In genomic region chr6:32174416-32174815, GRCh38 we compare ENCODE assay signal across 13 cellular contexts. TPM values are rescaled to one million over a fixed set of nuclear protein-coding genes. Genes with fewer than 3 reads are reported as not detected.
A peak's percentile ranks its signal among the peaks of the same experiment; 100 is the strongest.
DNase-seq lines count a peak whose midpoint lies in the region; ATAC-seq and TF ChIP-seq lines count a peak whose summit lies in the region.
"Had no signal": no experiment of that assay in that cellular context is flagged by ENCODE, and none has a peak within 500 bp of the region (broad histone marks: within the 10 kb centered on the region; RNA-seq: fewer than 3 reads in every experiment).

No MANE protein-coding gene starts in this region.

- no peak for TF ChIP-seq CTCF in MCF 10A (IDR thresholded peaks at IDR 0.05; ENCODE audit: unreplicated experiment)
- no peak for TF ChIP-seq CTCF in breast epithelium (IDR thresholded peaks at IDR 0.05)
- no peak for TF ChIP-seq CTCF in activated CD8-positive, alpha-beta T cell treated with anti-CD3 and anti-CD28 coated beads for 36 hours (IDR thresholded peaks at IDR 0.05)
- TF ChIP-seq CTCF in glutamatergic neuron (IDR thresholded peaks at IDR 0.05; ENCODE audit: partially characterized antibody, unreplicated experiment), result no peak
- no peak for TF ChIP-seq CTCF in type B pancreatic cell (conservative IDR thresholded peaks at IDR 0.05)

- peaks cover 27% of the 10 kb centered on the region for H3K79me1 ChIP-seq in mesendoderm (ENCODE audit: low read length)

- H2BK5ac ChIP-seq in mesendoderm (ENCODE audit: low read length), result no peak overlapping the region

- H2BK15ac ChIP-seq in mesendoderm (replicated peaks; ENCODE audit: low read depth), result no peak overlapping the region

- CTCF ChIA-PET in MCF 10A (lab: Yijun Ruan, JAX), result no interaction called here
- CTCF ChIA-PET in activated CD8-positive, alpha-beta T cell treated with anti-CD3 and anti-CD28 coated beads for 36 hours (lab: Charles Lee), result no interaction called here

- no peak for ATAC-seq in activated CD8-positive, alpha-beta T cell treated with anti-CD3 and anti-CD28 coated beads for 36 hours
- ATAC-seq in HG03469 (IDR thresholded peaks at IDR 0.05; ENCODE audit: unreplicated experiment) (no peak), GM21723 (IDR thresholded peaks at IDR 0.05; ENCODE audit: unreplicated experiment) (no peak)
- ATAC-seq: mucosa of descending colon had no signal

- H3K9me3 ChIP-seq in breast epithelium, result no peaks in the 10 kb centered on the region
- H3K9me3 ChIP-seq: mucosa of descending colon had no signal

- H3K27ac ChIP-seq in breast epithelium (no peak overlapping the region), mesendoderm (ENCODE audit: low read depth, low read length) (no peak overlapping the region)
- H3K27ac ChIP-seq: coronary artery had no signal

- no peak overlapping the region for H4K8ac ChIP-seq in mesendoderm (ENCODE audit: low read depth, low read length)

- H3K27ac Mint-ChIP-seq in MCF 10A (ENCODE audit: low read depth, unreplicated experiment) (no peak overlapping the region), glutamatergic neuron (ENCODE audit: unreplicated experiment) (peak overlapping the region; percentile 34), type B pancreatic cell (no peak overlapping the region)
- H3K27ac Mint-ChIP-seq in activated CD8-positive, alpha-beta T cell treated with anti-CD3 and anti-CD28 coated beads for 36 hours, result no peak overlapping the region

- no peak overlapping the region for H3K4me3 ChIP-seq in breast epithelium
- H3K4me3 ChIP-seq in mesendoderm (ENCODE audit: low read length), result no peak overlapping the region
- H3K4me3 ChIP-seq: mucosa of descending colon had no signal

- no TSS peak for BruUV-seq in MCF 10A (replicated peaks; lab: Mats Ljungman, UMichigan)

- no peak overlapping the region for H3K56ac ChIP-seq in mesendoderm (ENCODE audit: low read length)

- H3K23ac ChIP-seq in mesendoderm (ENCODE audit: low read length), result no peak overlapping the region

- H3K9ac ChIP-seq in mesendoderm (ENCODE audit: low read length), result no peak overlapping the region

- peak overlapping the region; percentile 79 for H3K4me3 Mint-ChIP-seq in MCF 10A (ENCODE audit: unreplicated experiment)
- H3K4me3 Mint-ChIP-seq in activated CD8-positive, alpha-beta T cell treated with anti-CD3 and anti-CD28 coated beads for 36 hours, result peak overlapping the region; percentile 94
- peak overlapping the region; percentile 94 for H3K4me3 Mint-ChIP-seq in glutamatergic neuron (ENCODE audit: unreplicated experiment)
- peak overlapping the region; percentile 98 for H3K4me3 Mint-ChIP-seq in type B pancreatic cell

- peaks cover 0 to 30% of the 10 kb centered on the region in 2 donors for H3K4me1 ChIP-seq in breast epithelium
- peaks cover 17% of the 10 kb centered on the region for H3K4me1 ChIP-seq in mesendoderm (ENCODE audit: control insufficient read depth, low read depth, low read length)

- no peaks in the 10 kb centered on the region for H3K27me3 ChIP-seq in breast epithelium
- no peaks in the 10 kb centered on the region for H3K27me3 ChIP-seq in mesendoderm (ENCODE audit: insufficient read depth, low read length, poor library complexity)

- H3K9me3 Mint-ChIP-seq in MCF 10A (ENCODE audit: unreplicated experiment) (no peaks in the 10 kb centered on the region), glutamatergic neuron (ENCODE audit: unreplicated experiment) (peaks cover 22% of the 10 kb centered on the region), type B pancreatic cell (no peaks in the 10 kb centered on the region)
- no peaks in the 10 kb centered on the region for H3K9me3 Mint-ChIP-seq in activated CD8-positive, alpha-beta T cell treated with anti-CD3 and anti-CD28 coated beads for 36 hours

- H2AK5ac ChIP-seq in mesendoderm (ENCODE audit: low read length), result no peak overlapping the region

- no peak overlapping the region for H4K5ac ChIP-seq in mesendoderm (ENCODE audit: low read length)

- DNase-seq in MCF 10A (ENCODE audit: unreplicated experiment) (no peak), breast epithelium (ENCODE audit: low spot score in 2 of 2) (no peak), glutamatergic neuron (no peak), type B pancreatic cell (ENCODE audit: extremely low spot score, unreplicated experiment) (no peak), mesendoderm (no peak)
- DNase-seq in activated CD8-positive, alpha-beta T cell treated with anti-CD3 and anti-CD28 coated beads for 36 hours, result no peak
- DNase-seq: mucosa of descending colon; NCI-H187; stimulated activated CD4-positive, alpha-beta T cell treated with anti-CD3 and anti-CD28 coated beads, Interleukin-12 subunit alpha, Interleukin-12 subunit beta, amount 100 ng/mL, for 4 hours; T-helper 9 cell had no signal

- POLR2A ChIA-PET in MCF 10A (lab: Yijun Ruan, JAX), result interaction anchor here (0.6 kb wide), 1 partner anchor 569 kb away, joined by 3 read pairs; no protein-coding TSS in a partner anchor
- POLR2A ChIA-PET in activated CD8-positive, alpha-beta T cell treated with anti-CD3 and anti-CD28 coated beads for 36 hours (lab: Charles Lee), result interaction anchor here (1.5 kb wide), 1 partner anchor 10 kb away, joined by 4 read pairs; the partner anchor contains the start of gene EGFL8

- peaks cover 37% of the 10 kb centered on the region for H3K79me2 ChIP-seq in mesendoderm (ENCODE audit: control insufficient read depth, insufficient read depth, low read length)

- H3K27me3 Mint-ChIP-seq in MCF 10A (ENCODE audit: insufficient read depth, unreplicated experiment) (no peaks in the 10 kb centered on the region), glutamatergic neuron (ENCODE audit: unreplicated experiment) (peaks cover 22% of the 10 kb centered on the region), type B pancreatic cell (no peaks in the 10 kb centered on the region)
- no peaks in the 10 kb centered on the region for H3K27me3 Mint-ChIP-seq in activated CD8-positive, alpha-beta T cell treated with anti-CD3 and anti-CD28 coated beads for 36 hours

- no peak overlapping the region for H3K18ac ChIP-seq in mesendoderm (ENCODE audit: low read length)

- no peaks in the 10 kb centered on the region for H3K36me3 ChIP-seq in breast epithelium
- H3K36me3 ChIP-seq in mesendoderm (ENCODE audit: control insufficient read depth, insufficient read depth, low read length), result peaks cover 2% of the 10 kb centered on the region

- WGBS in mesendoderm (ENCODE audit: extremely low coverage, insufficient coverage, low lambda C conversion rate), result no CpG with 5 or more reads among the region's 1 CpG

- peaks cover 40% of the 10 kb centered on the region for H3K4me1 Mint-ChIP-seq in MCF 10A (ENCODE audit: insufficient read depth, unreplicated experiment)
- peaks cover 50% of the 10 kb centered on the region for H3K4me1 Mint-ChIP-seq in activated CD8-positive, alpha-beta T cell treated with anti-CD3 and anti-CD28 coated beads for 36 hours (ENCODE audit: low read depth)
- H3K4me1 Mint-ChIP-seq in glutamatergic neuron (ENCODE audit: low read depth, unreplicated experiment), result peaks cover 28% of the 10 kb centered on the region
- peaks cover 43% of the 10 kb centered on the region for H3K4me1 Mint-ChIP-seq in type B pancreatic cell (ENCODE audit: unreplicated experiment)

- no peak overlapping the region for H3K4me2 ChIP-seq in mesendoderm (ENCODE audit: low read length)

- intact Hi-C loops in MCF 10A (cut with micrococcal nuclease) (no loop called here), breast epithelium (cut with DNase I; ENCODE audit: low total_unique reads) (no loop called here)
- intact Hi-C loops in activated CD8-positive, alpha-beta T cell treated with anti-CD3 and anti-CD28 coated beads for 36 hours (cut with micrococcal nuclease), result no loop called here

- no peak overlapping the region for H2BK120ac ChIP-seq in mesendoderm (ENCODE audit: low read depth, low read length)

- H3K36me3 Mint-ChIP-seq in MCF 10A (ENCODE audit: insufficient read depth, unreplicated experiment), result peaks cover 31% of the 10 kb centered on the region
- peaks cover 12% of the 10 kb centered on the region for H3K36me3 Mint-ChIP-seq in activated CD8-positive, alpha-beta T cell treated with anti-CD3 and anti-CD28 coated beads for 36 hours (ENCODE audit: low read depth)
- peaks cover 11% of the 10 kb centered on the region for H3K36me3 Mint-ChIP-seq in glutamatergic neuron (ENCODE audit: unreplicated experiment)
- peaks cover 26% of the 10 kb centered on the region for H3K36me3 Mint-ChIP-seq in type B pancreatic cell

- TF ChIP-seq POLR2A in breast epithelium (IDR thresholded peaks at IDR 0.05), result no peak

- H3K4ac ChIP-seq in mesendoderm (ENCODE audit: low read depth, low read length), result no peak overlapping the region

RNA-seq across cellular contexts. Expression of gene AGPAT1, which starts 1.5 kb away (rescaled TPM):
- 37.8 and 43.4 TPM in 2 replicates for total RNA-seq in MCF 10A (2022)
- total RNA-seq in breast epithelium, result 10 to 100 TPM; 25.8 to 33.8 (median 30.6) TPM
- total RNA-seq in activated CD8-positive, alpha-beta T cell treated with anti-CD3 and anti-CD28 coated beads for 36 hours, result 10 to 100 TPM; 24.6 to 28.7 TPM
- total RNA-seq in glutamatergic neuron (ENCODE audit: unreplicated experiment), result 136 TPM
- total RNA-seq in type B pancreatic cell (ENCODE audit: low replicate concordance), result 64.1 and 76.3 TPM in 2 replicates
- 55.5 TPM for polyA plus RNA-seq in mesendoderm (2013, experiment 1 of 2)
- 53.7 TPM for polyA plus RNA-seq in mesendoderm (2013, experiment 2 of 2)

RNA-seq across cellular contexts. Expression of gene RNF5, which starts 3.8 kb away (rescaled TPM):
- 28.1 and 29.6 TPM in 2 replicates for total RNA-seq in MCF 10A (2022)
- total RNA-seq in breast epithelium, result 10 to 100 TPM; 56.3 to 78.0 (median 70.5) TPM
- 10 to 100 TPM; 55.4 to 57.9 TPM for total RNA-seq in activated CD8-positive, alpha-beta T cell treated with anti-CD3 and anti-CD28 coated beads for 36 hours
- total RNA-seq in glutamatergic neuron (ENCODE audit: unreplicated experiment), result 103 TPM
- 49.4 and 69.2 TPM in 2 replicates for total RNA-seq in type B pancreatic cell (ENCODE audit: low replicate concordance)
- 90.3 TPM for polyA plus RNA-seq in mesendoderm (2013, experiment 1 of 2)
- polyA plus RNA-seq in mesendoderm (2013, experiment 2 of 2), result 86.3 TPM

RNA-seq across cellular contexts. Expression of gene AGER, which starts 9.6 kb away (rescaled TPM):
- total RNA-seq in MCF 10A (2022) (8.0 and 8.4 TPM in 2 replicates), breast epithelium (1 to 10 TPM; 1.3 to 2.6 (median 1.8) TPM), glutamatergic neuron (ENCODE audit: unreplicated experiment) (13.2 TPM), type B pancreatic cell (ENCODE audit: low replicate concordance) (11.1 and 16.9 TPM in 2 replicates)
- total RNA-seq in activated CD8-positive, alpha-beta T cell treated with anti-CD3 and anti-CD28 coated beads for 36 hours, result 10 to 100 TPM; 15.5 to 16.4 TPM
- 5.7 TPM for polyA plus RNA-seq in mesendoderm (2013, experiment 1 of 2)
- 5.3 TPM for polyA plus RNA-seq in mesendoderm (2013, experiment 2 of 2)

RNA-seq across cellular contexts. Expression of gene EGFL8, which starts 10.0 kb away (rescaled TPM):
- total RNA-seq in MCF 10A (2022) (3.1 and 6.7 TPM in 2 replicates), breast epithelium (10 to 100 TPM; 10.2 to 19.6 (median 11.8) TPM), glutamatergic neuron (ENCODE audit: unreplicated experiment) (23.0 TPM), type B pancreatic cell (ENCODE audit: low replicate concordance) (27.1 and 35.8 TPM in 2 replicates)
- 10 to 100 TPM; 13.3 to 14.0 TPM for total RNA-seq in activated CD8-positive, alpha-beta T cell treated with anti-CD3 and anti-CD28 coated beads for 36 hours
- 15.8 TPM for polyA plus RNA-seq in mesendoderm (2013, experiment 1 of 2)
- 14.7 TPM for polyA plus RNA-seq in mesendoderm (2013, experiment 2 of 2)

RNA-seq across cellular contexts. Expression of gene PBX2, which starts 15.6 kb away (rescaled TPM):
- 48.1 and 49.2 TPM in 2 replicates for total RNA-seq in MCF 10A (2022)
- total RNA-seq in breast epithelium, result 10 to 100 TPM; 32.3 to 61.6 (median 48.5) TPM
- 10 to 100 TPM; 59.6 to 64.2 TPM for total RNA-seq in activated CD8-positive, alpha-beta T cell treated with anti-CD3 and anti-CD28 coated beads for 36 hours
- 105 TPM for total RNA-seq in glutamatergic neuron (ENCODE audit: unreplicated experiment)
- total RNA-seq in type B pancreatic cell (ENCODE audit: low replicate concordance), result 137 and 166 TPM in 2 replicates
- polyA plus RNA-seq in mesendoderm (2013, experiment 1 of 2), result 51.4 TPM
- polyA plus RNA-seq in mesendoderm (2013, experiment 2 of 2), result 52.0 TPM
